Comparison of ENCODE assay signal across 14 cellular contexts in the genomic region with DNA sequence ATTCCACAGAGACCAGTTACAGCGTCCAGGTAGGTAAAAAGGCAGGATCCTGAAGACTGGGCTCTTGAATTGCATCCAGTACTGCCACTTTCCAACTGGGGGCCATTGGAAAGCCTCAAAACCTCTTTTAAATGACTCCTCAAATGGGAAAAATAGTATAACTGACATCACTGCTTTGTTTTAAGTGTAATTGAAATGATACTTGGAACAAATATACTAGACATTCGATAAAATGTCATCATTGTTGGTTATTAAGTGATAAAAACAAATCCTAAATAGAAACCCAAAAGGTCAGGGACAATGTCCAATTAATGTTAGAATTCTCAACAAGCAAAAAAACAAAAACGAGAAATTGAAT. TPM values are rescaled to one million over a fixed set of nuclear protein-coding genes. Genes with fewer than 3 reads are reported as not detected.
A peak's percentile ranks its signal among the peaks of the same experiment; 100 is the strongest.
DNase-seq lines count a peak whose midpoint lies in the region; ATAC-seq and TF ChIP-seq lines count a peak whose summit lies in the region.
"Had no signal": no experiment of that assay in that cellular context is flagged by ENCODE, and none has a peak within 500 bp of the region (broad histone marks: within the 10 kb centered on the region; RNA-seq: fewer than 3 reads in every experiment).

No MANE protein-coding gene starts in this region.

- peak overlapping the region; percentile 77 for H3K4me3 Mint-ChIP-seq in T-helper 2 cell treated with Interferon-gamma antibody and Interleukin-4, amounts not matched to agents 5 μg/mL and 100 μg/mL, for 36 hours
- H3K4me3 Mint-ChIP-seq in activated CD8-positive, alpha-beta T cell treated with anti-CD3 and anti-CD28 coated beads for 36 hours: peak overlapping the region; percentile 16
- peak overlapping the region; percentile 92 for H3K4me3 Mint-ChIP-seq in stimulated activated effector memory CD8-positive, alpha-beta T cell treated with anti-CD3 and anti-CD28 coated beads, Interleukin-12 subunit alpha, Interleukin-12 subunit beta, amount 100 ng/mL, for 72 hours

- peak overlapping the region; percentile 69 for H3K9ac ChIP-seq in iPS-18a (ENCODE audit: low read length)

- peaks cover 36% of the 10 kb centered on the region for H3K4me1 Mint-ChIP-seq in T-helper 2 cell treated with Interferon-gamma antibody and Interleukin-4, amounts not matched to agents 5 μg/mL and 100 μg/mL, for 36 hours (ENCODE audit: low read depth)
- H3K4me1 Mint-ChIP-seq in activated CD8-positive, alpha-beta T cell treated with anti-CD3 and anti-CD28 coated beads for 36 hours (ENCODE audit: low read depth): peaks cover 25% of the 10 kb centered on the region
- peaks cover 44% of the 10 kb centered on the region for H3K4me1 Mint-ChIP-seq in stimulated activated effector memory CD8-positive, alpha-beta T cell treated with anti-CD3 and anti-CD28 coated beads, Interleukin-12 subunit alpha, Interleukin-12 subunit beta, amount 100 ng/mL, for 72 hours

- POLR2A ChIA-PET in activated CD8-positive, alpha-beta T cell treated with anti-CD3 and anti-CD28 coated beads for 36 hours (lab: Charles Lee): interaction anchor here (1.4 to 9.5 kb wide), 2 partner anchors 18 to 105 kb away, joined by 3 to 94 read pairs; no protein-coding TSS in a partner anchor

- H3K36me3 ChIP-seq in iPS-18a (ENCODE audit: control insufficient read depth, low read depth, low read length): no peaks in the 10 kb centered on the region
- H3K36me3 ChIP-seq: lower lobe of right lung, Peyer's patch, thoracic aorta had no signal

- H3K27ac ChIP-seq in iPS-18a (ENCODE audit: low read length): peak overlapping the region; percentile 47
- H3K27ac ChIP-seq: lower lobe of right lung had no signal

- CTCF ChIA-PET in activated CD8-positive, alpha-beta T cell treated with anti-CD3 and anti-CD28 coated beads for 36 hours (lab: Charles Lee): interaction anchor here (4.6 kb wide), 1 partner anchor 109 kb away, joined by 145 read pairs; no protein-coding TSS in a partner anchor

- peaks cover 11% of the 10 kb centered on the region for H3K27me3 ChIP-seq in iPS-18a (ENCODE audit: control insufficient read depth, insufficient read depth, low read length)
- H3K27me3 ChIP-seq: Peyer's patch had no signal

- intact Hi-C loops in activated CD8-positive, alpha-beta T cell treated with anti-CD3 and anti-CD28 coated beads for 36 hours (cut with micrococcal nuclease): loop anchor here (5.0 kb wide), 1 partner anchor 67 kb away; no protein-coding TSS in a partner anchor

- H3K27me3 Mint-ChIP-seq in T-helper 2 cell treated with Interferon-gamma antibody and Interleukin-4, amounts not matched to agents 5 μg/mL and 100 μg/mL, for 36 hours (ENCODE audit: low read depth): peaks cover 12% of the 10 kb centered on the region
- H3K27me3 Mint-ChIP-seq in activated CD8-positive, alpha-beta T cell treated with anti-CD3 and anti-CD28 coated beads for 36 hours: no peaks in the 10 kb centered on the region

- H3K4me1 ChIP-seq in iPS-18a (ENCODE audit: control insufficient read depth, low read depth, low read length): peaks cover 8% of the 10 kb centered on the region

- H3K9me3 ChIP-seq in iPS-18a (ENCODE audit: control insufficient read depth, low read depth, low read length): no peaks in the 10 kb centered on the region
- H3K9me3 ChIP-seq: lower lobe of right lung, Peyer's patch, thoracic aorta had no signal

- DNase-seq in T-helper 2 cell treated with Interferon-gamma antibody and Interleukin-4, amounts not matched to agents 5 μg/mL and 100 μg/mL, for 36 hours (ENCODE audit: low spot score): no peak
- DNase-seq in T-helper 2 cell: no peak
- DNase-seq in activated CD8-positive, alpha-beta T cell treated with anti-CD3 and anti-CD28 coated beads for 36 hours: no peak
- DNase-seq in stimulated activated effector memory CD8-positive, alpha-beta T cell treated with anti-CD3 and anti-CD28 coated beads, Interleukin-12 subunit alpha, Interleukin-12 subunit beta, amount 100 ng/mL, for 72 hours (ENCODE audit: low spot score in 2 of 2): no peak
- no peak for DNase-seq in kidney tubule cell (ENCODE audit: low spot score)
- DNase-seq in NCI-H82 (lab: John Stamatoyannopoulos, UW): no peak
- no peak for DNase-seq in dermis blood vessel endothelial cell
- DNase-seq: activated CD4-positive, CD25-positive, alpha-beta regulatory T cell treated with anti-CD3 and anti-CD28 coated beads, Interleukin-2, amount 50 U/mL, for 72 hours; lower lobe of right lung; NCI-H1436 treated with DMSO at 0.1 percent for 48 hours; stimulated activated CD4-positive, alpha-beta T cell treated with anti-CD3 and anti-CD28 coated beads, Interleukin-1b, Interleukin-23, amount 100 ng/mL, for 48 hours had no signal

- peaks cover 31% of the 10 kb centered on the region for H3K36me3 Mint-ChIP-seq in T-helper 2 cell treated with Interferon-gamma antibody and Interleukin-4, amounts not matched to agents 5 μg/mL and 100 μg/mL, for 36 hours (ENCODE audit: low read depth)
- peaks cover 33% of the 10 kb centered on the region for H3K36me3 Mint-ChIP-seq in activated CD8-positive, alpha-beta T cell treated with anti-CD3 and anti-CD28 coated beads for 36 hours (ENCODE audit: low read depth)
- H3K36me3 Mint-ChIP-seq in stimulated activated effector memory CD8-positive, alpha-beta T cell treated with anti-CD3 and anti-CD28 coated beads, Interleukin-12 subunit alpha, Interleukin-12 subunit beta, amount 100 ng/mL, for 72 hours: peaks cover 37% of the 10 kb centered on the region

- H3K4me3 ChIP-seq in iPS-18a (ENCODE audit: low read length): peak overlapping the region; percentile 34
- H3K4me3 ChIP-seq: lower lobe of right lung had no signal

- ATAC-seq in activated CD8-positive, alpha-beta T cell treated with anti-CD3 and anti-CD28 coated beads for 36 hours: no peak
- no peak for ATAC-seq in stimulated activated effector memory CD8-positive, alpha-beta T cell treated with anti-CD3 and anti-CD28 coated beads, Interleukin-12 subunit alpha, Interleukin-12 subunit beta, amount 100 ng/mL, for 72 hours

- H3K27ac Mint-ChIP-seq in T-helper 2 cell treated with Interferon-gamma antibody and Interleukin-4, amounts not matched to agents 5 μg/mL and 100 μg/mL, for 36 hours: no peak overlapping the region
- no peak overlapping the region for H3K27ac Mint-ChIP-seq in activated CD8-positive, alpha-beta T cell treated with anti-CD3 and anti-CD28 coated beads for 36 hours
- peak overlapping the region; percentile 15 for H3K27ac Mint-ChIP-seq in stimulated activated effector memory CD8-positive, alpha-beta T cell treated with anti-CD3 and anti-CD28 coated beads, Interleukin-12 subunit alpha, Interleukin-12 subunit beta, amount 100 ng/mL, for 72 hours

- TF ChIP-seq CTCF in activated CD8-positive, alpha-beta T cell treated with anti-CD3 and anti-CD28 coated beads for 36 hours (IDR thresholded peaks at IDR 0.05): no peak

- H3K9me3 Mint-ChIP-seq in T-helper 2 cell treated with Interferon-gamma antibody and Interleukin-4, amounts not matched to agents 5 μg/mL and 100 μg/mL, for 36 hours: no peaks in the 10 kb centered on the region
- no peaks in the 10 kb centered on the region for H3K9me3 Mint-ChIP-seq in activated CD8-positive, alpha-beta T cell treated with anti-CD3 and anti-CD28 coated beads for 36 hours
- no peaks in the 10 kb centered on the region for H3K9me3 Mint-ChIP-seq in stimulated activated effector memory CD8-positive, alpha-beta T cell treated with anti-CD3 and anti-CD28 coated beads, Interleukin-12 subunit alpha, Interleukin-12 subunit beta, amount 100 ng/mL, for 72 hours

RNA-seq across cellular contexts. Expression of gene COTL1, which starts 1.2 kb away (rescaled TPM):
- total RNA-seq in activated CD8-positive, alpha-beta T cell treated with anti-CD3 and anti-CD28 coated beads for 36 hours: 100 to 1,000 TPM; 664 to 677 TPM
- 125 and 140 TPM in 2 replicates for total RNA-seq in dermis blood vessel endothelial cell

RNA-seq across cellular contexts. Expression of gene KLHL36, which starts 29.2 kb away (rescaled TPM):
- total RNA-seq in activated CD8-positive, alpha-beta T cell treated with anti-CD3 and anti-CD28 coated beads for 36 hours: 10 to 100 TPM; 41.0 to 44.0 TPM
- total RNA-seq in dermis blood vessel endothelial cell: 68.8 and 74.0 TPM in 2 replicates

Comparison
In these comparisons a context has a peak if more than half of its experiments do, and no peak if none do; other contexts are left out.
1. H3K4me3 Mint-ChIP-seq: peak in every context shown above with its lines; median percentile 92 in stimulated activated effector memory CD8-positive, alpha-beta T cell treated with anti-CD3 and anti-CD28 coated beads, Interleukin-12 subunit alpha, Interleukin-12 subunit beta, amount 100 ng/mL, for 72 hours; 77 in T-helper 2 cell treated with Interferon-gamma antibody and Interleukin-4, amounts not matched to agents 5 μg/mL and 100 μg/mL, for 36 hours; 16 in activated CD8-positive, alpha-beta T cell treated with anti-CD3 and anti-CD28 coated beads for 36 hours.